In genomic region chr11:93895106-93895862, GRCh38 we compare ENCODE assay signal across 8 cellular contexts. TPM values are rescaled to one million over a fixed set of nuclear protein-coding genes. Genes with fewer than 3 reads are reported as not detected.
DNase-seq lines count a peak whose midpoint lies in the region; ATAC-seq and TF ChIP-seq lines count a peak whose summit lies in the region.

No MANE protein-coding gene starts in this region.

- no peak overlapping the region for H3K9ac ChIP-seq in adipocyte (ENCODE audit: low read length)

- H3K27me3 ChIP-seq in adipocyte (replicated peaks; ENCODE audit: control insufficient read depth, insufficient read depth, low read length) (peaks cover 3% of the 10 kb centered on the region), right atrium auricular region (no peaks in the 10 kb centered on the region), gastrocnemius medialis (no peaks in the 10 kb centered on the region)

- TF ChIP-seq CTCF in right atrium auricular region (IDR thresholded peaks at IDR 0.05) (peak; percentile 47 to 70), gastrocnemius medialis (IDR thresholded peaks at IDR 0.05 in 4 of 5, conservative IDR thresholded peaks at IDR 0.05 in 1 of 5) (peak in 3 of 5 experiments; percentile 39 to 55 (median 45))

- peak; percentile 56 for ATAC-seq in GM21515 (IDR thresholded peaks at IDR 0.05; ENCODE audit: unreplicated experiment)
- ATAC-seq in gastrocnemius medialis = no peak
- no peak for ATAC-seq in GM19328 (IDR thresholded peaks at IDR 0.05; ENCODE audit: unreplicated experiment)
- ATAC-seq in GM19023 (IDR thresholded peaks at IDR 0.05; ENCODE audit: unreplicated experiment) = no peak

- no peaks in the 10 kb centered on the region for H3K36me3 ChIP-seq in adipocyte (ENCODE audit: control insufficient read depth, insufficient read depth, low read length, severe bottlenecking)
- H3K36me3 ChIP-seq in right atrium auricular region = no peaks in the 10 kb centered on the region
- H3K36me3 ChIP-seq in gastrocnemius medialis = no peaks in the 10 kb centered on the region

- no peak for TF ChIP-seq POLR2A in gastrocnemius medialis (IDR thresholded peaks at IDR 0.05)

- H3K9me3 ChIP-seq in adipocyte (ENCODE audit: control insufficient read depth, low read length) = no peaks in the 10 kb centered on the region
- H3K9me3 ChIP-seq in right atrium auricular region = no peaks in the 10 kb centered on the region
- H3K9me3 ChIP-seq in gastrocnemius medialis = no peaks in the 10 kb centered on the region

- intact Hi-C loops in gastrocnemius medialis (cut with DNase I; ENCODE audit: low total_unique reads) = loop anchor here (2.0 kb wide), 1 partner anchor 610 kb away; no protein-coding TSS in a partner anchor

- H3K27ac ChIP-seq in right atrium auricular region = no peak overlapping the region
- no peak overlapping the region for H3K27ac ChIP-seq in gastrocnemius medialis

- H3K4me1 ChIP-seq in adipocyte (ENCODE audit: control insufficient read depth, insufficient read depth, low read length) = peaks cover 5% of the 10 kb centered on the region
- H3K4me1 ChIP-seq in right atrium auricular region = no peaks in the 10 kb centered on the region
- no peaks in the 10 kb centered on the region for H3K4me1 ChIP-seq in gastrocnemius medialis

- peak; percentile 36 for DNase-seq in DMS153 treated with DMSO at 0.1 percent for 48 hours (lab: John Stamatoyannopoulos, UW; ENCODE audit: unreplicated experiment)
- peak; percentile 18 to 31 for DNase-seq in NCI-H1930 (lab: John Stamatoyannopoulos, UW)
- DNase-seq in adipocyte (ENCODE audit: low read depth) = peak; percentile 90
- DNase-seq in right atrium auricular region (ENCODE audit: low spot score) = no peak
- no peak for DNase-seq in gastrocnemius medialis

- H3K4me3 ChIP-seq in adipocyte (ENCODE audit: low read length) (no peak overlapping the region), right atrium auricular region (no peak overlapping the region), gastrocnemius medialis (no peak overlapping the region)

- in situ Hi-C loops in gastrocnemius medialis (cut with MboI; ENCODE audit: low sequenced_read_pairs in 4 of 4) = loop anchor here in 3 of 4 donors (5.0 to 25.0 kb wide), 4 partner anchors 517 to 617 kb away; partner anchors contain the start of genes C11orf97 (in 1 of the 3) and GPR83 (in 1 of the 3)

RNA-seq across cellular contexts. Expression of gene VSTM5, which starts 44.9 kb away (rescaled TPM):
- not detected for total RNA-seq in right atrium auricular region
- not detected for total RNA-seq in gastrocnemius medialis

Comparison
In these comparisons a context has a peak if more than half of its experiments do, and no peak if none do; other contexts are left out.
1. DNase-seq: peak in DMS153 treated with DMSO at 0.1 percent for 48 hours (single experiment), NCI-H1930 (2 of 2) and adipocyte (single experiment); none in right atrium auricular region (single experiment) and gastrocnemius medialis (0 of 2).